In the genomic region with DNA sequence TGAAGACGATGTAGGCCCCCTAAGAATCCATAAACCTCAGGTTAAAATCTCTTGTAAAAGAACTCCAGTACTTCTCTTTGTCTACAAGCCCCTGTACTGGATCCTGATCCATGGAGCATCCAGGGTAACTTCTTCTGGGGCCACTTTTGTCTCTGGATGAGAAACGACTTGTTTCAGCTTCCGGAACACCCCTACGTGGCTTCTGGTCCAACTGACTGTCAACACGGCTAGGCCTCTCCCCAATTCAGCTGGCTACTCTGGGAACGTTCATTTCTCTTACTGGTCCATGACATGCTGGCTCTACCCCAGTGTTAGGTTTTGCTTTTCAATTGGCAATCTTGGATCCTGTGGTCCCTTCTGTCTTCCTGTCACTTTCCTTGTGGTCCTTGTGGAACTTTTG, we compare ENCODE assay signal across 12 cellular contexts.
DNase-seq lines count a peak whose midpoint lies in the region; ATAC-seq and TF ChIP-seq lines count a peak whose summit lies in the region.
"Had no signal": no experiment of that assay in that cellular context is flagged by ENCODE, and none has a peak within 500 bp of the region (broad histone marks: within the 10 kb centered on the region; RNA-seq: fewer than 3 reads in every experiment).

No MANE protein-coding gene starts in this region.

- H3K9me2 ChIP-seq in DOHH2 (replicated peaks; ENCODE audit: control insufficient read depth, low read length), result no peaks in the 10 kb centered on the region

- H3K27me3 ChIP-seq in DOHH2 (ENCODE audit: control insufficient read depth, low read length) (no peaks in the 10 kb centered on the region), skeletal muscle tissue (ENCODE audit: control insufficient read depth in 3 of 3, insufficient read depth in 3 of 3, low read length in 3 of 3) (no peaks in the 10 kb centered on the region)
- H3K27me3 ChIP-seq: brain microvascular endothelial cell had no signal

- H3K4me2 ChIP-seq in DOHH2 (ENCODE audit: low read length), result no peak overlapping the region

- no peak for TF ChIP-seq CTCF in DOHH2 (IDR thresholded peaks at IDR 0.05; ENCODE audit: low read depth, low read length, poor library complexity, severe bottlenecking)

- H3K36me3 ChIP-seq in DOHH2 (ENCODE audit: control insufficient read depth, low read length) (peaks cover 95% of the 10 kb centered on the region), skeletal muscle tissue (ENCODE audit: control insufficient read depth in 3 of 3, insufficient read depth in 3 of 3, low read length in 3 of 3) (no peaks in the 10 kb centered on the region)
- H3K36me3 ChIP-seq: brain microvascular endothelial cell had no signal

- peaks cover 68% of the 10 kb centered on the region for H4K20me1 ChIP-seq in DOHH2 (ENCODE audit: control insufficient read depth, insufficient read depth, low read depth, low read length)

- H3K79me2 ChIP-seq in DOHH2 (ENCODE audit: control insufficient read depth, low read length), result peaks cover 96% of the 10 kb centered on the region

- no peak overlapping the region for H3K4me3 ChIP-seq in DOHH2 (ENCODE audit: low read length)
- no peak overlapping the region for H3K4me3 ChIP-seq in skeletal muscle tissue (ENCODE audit: low read length in 3 of 3)

- H3K27ac ChIP-seq in DOHH2 (ENCODE audit: low read depth, low read length) (0 out of 2 replicates have a peak overlapping the region, but pooled peaks have one; percentile 8), skeletal muscle tissue (ENCODE audit: low read depth, low read length) (peak overlapping the region; percentile 73)
- H3K27ac ChIP-seq: brain microvascular endothelial cell had no signal

- H3K27ac Mint-ChIP-seq in activated naive CD4-positive, alpha-beta T cell treated with anti-CD3 and anti-CD28 coated beads, Interleukin-2, amount 50 U/mL, for 72 hours, result peak overlapping the region; percentile 32 to 75

- peak overlapping the region in 1 of 3 donors; percentile 26 for H3K9ac ChIP-seq in skeletal muscle tissue (ENCODE audit: low read depth in 1 of 3, low read length in 3 of 3)

- H3K9me3 Mint-ChIP-seq in activated naive CD4-positive, alpha-beta T cell treated with anti-CD3 and anti-CD28 coated beads, Interleukin-2, amount 50 U/mL, for 72 hours, result no peaks in the 10 kb centered on the region

- peaks cover 95% of the 10 kb centered on the region for H3K4me1 ChIP-seq in DOHH2 (ENCODE audit: control insufficient read depth, low read length)
- peaks cover 16 to 31% (median 29%) of the 10 kb centered on the region in 3 donors for H3K4me1 ChIP-seq in skeletal muscle tissue (ENCODE audit: control insufficient read depth in 3 of 3, insufficient read depth in 3 of 3, low read length in 3 of 3)

- intact Hi-C loops in left cardiac atrium (cut with DNase I), result no loop called here

- DNase-seq in activated naive CD4-positive, alpha-beta T cell treated with anti-CD3 and anti-CD28 coated beads, Interleukin-2, amount 50 U/mL, for 72 hours (ENCODE audit: low spot score in 2 of 2), result no peak
- peak; percentile 38 for DNase-seq in left cardiac atrium
- DNase-seq in cerebellum (ENCODE audit: low spot score), result no peak
- no peak for DNase-seq in NK-92 (lab: John Stamatoyannopoulos, UW; ENCODE audit: unreplicated experiment)
- DNase-seq in T-helper 1 cell, result no peak
- DNase-seq: activated CD4-positive, alpha-beta T cell treated with anti-CD3 and anti-CD28 coated beads for 4 hours; Calu3; NCI-H187 treated with DMSO at 0.1 percent for 48 hours had no signal

- no peak for ATAC-seq in activated naive CD4-positive, alpha-beta T cell treated with anti-CD3 and anti-CD28 coated beads, Interleukin-2, amount 50 U/mL, for 72 hours
- ATAC-seq in left cardiac atrium (peak; percentile 45 to 73), GM21717 (IDR thresholded peaks at IDR 0.05; ENCODE audit: unreplicated experiment) (no peak)

- H3K36me3 Mint-ChIP-seq in activated naive CD4-positive, alpha-beta T cell treated with anti-CD3 and anti-CD28 coated beads, Interleukin-2, amount 50 U/mL, for 72 hours, result peaks cover 13 to 17% of the 10 kb centered on the region in 2 donors

- H3K9me3 ChIP-seq in DOHH2 (ENCODE audit: control insufficient read depth, insufficient read depth, low read length) (no peaks in the 10 kb centered on the region), skeletal muscle tissue (ENCODE audit: control insufficient read depth in 3 of 3, low read length in 3 of 3) (no peaks in the 10 kb centered on the region)

- peaks cover 53% of the 10 kb centered on the region for H3F3A ChIP-seq in DOHH2 (ENCODE audit: control insufficient read depth, insufficient read depth)

Comparison
In these comparisons a context has a peak if more than half of its experiments do, and no peak if none do; other contexts are left out.
1. ATAC-seq: peak in left cardiac atrium (2 of 2); none in activated naive CD4-positive, alpha-beta T cell treated with anti-CD3 and anti-CD28 coated beads, Interleukin-2, amount 50 U/mL, for 72 hours (0 of 2) and GM21717 (single experiment).